8 cellular contexts compared by ENCODE assay signal in genomic region chr12:104456950-104457745, GRCh38. TPM values are rescaled to one million over a fixed set of nuclear protein-coding genes. Genes with fewer than 3 reads are reported as not detected.
DNase-seq lines count a peak whose midpoint lies in the region; ATAC-seq and TF ChIP-seq lines count a peak whose summit lies in the region.

No MANE protein-coding gene starts in this region.

- H3K27ac ChIP-seq in sigmoid colon, result peak overlapping the region; percentile 59 to 86 (median 79)

- H3K4me3 ChIP-seq in iPS-18c (ENCODE audit: insufficient read depth, low read depth, low read length), result peak overlapping the region; percentile 93
- H3K4me3 ChIP-seq in sigmoid colon, result peak overlapping the region; percentile 60 to 88 (median 79)

- intact Hi-C loops in MCF 10A (cut with micrococcal nuclease), result loop anchor here (1.0 to 5.0 kb wide), 7 partner anchors 74 to 645 kb away; partner anchors contain the start of gene SLC41A2
- intact Hi-C loops in sigmoid colon (cut with DNase I), result loop anchor here (2.0 to 10.0 kb wide), 6 partner anchors 145 to 420 kb away; no protein-coding TSS in a partner anchor

- H3K36me3 Mint-ChIP-seq in MCF 10A (ENCODE audit: insufficient read depth, unreplicated experiment), result no peaks in the 10 kb centered on the region

- peaks cover 24% of the 10 kb centered on the region for H3K4me1 Mint-ChIP-seq in MCF 10A (ENCODE audit: insufficient read depth, unreplicated experiment)

- TSS peak; percentile 57 for BruUV-seq in MCF 10A (replicated peaks; lab: Mats Ljungman, UMichigan)

- peak overlapping the region; percentile 88 for H3K27ac Mint-ChIP-seq in MCF 10A (ENCODE audit: low read depth, unreplicated experiment)

- H3K36me3 ChIP-seq in sigmoid colon, result no peaks in the 10 kb centered on the region

- ATAC-seq in HG02678 (IDR thresholded peaks at IDR 0.05; ENCODE audit: unreplicated experiment), result peak; percentile 27

- DNase-seq in NCI-H2081 (lab: John Stamatoyannopoulos, UW), result peak; percentile 40 to 62
- DNase-seq in NCI-H2081 treated with DMSO at 0.1 percent for 48 hours (lab: John Stamatoyannopoulos, UW), result no peak
- DNase-seq in NCI-H128 (lab: John Stamatoyannopoulos, UW; ENCODE audit: unreplicated experiment), result peak; percentile 43
- DNase-seq in T1000 (lab: John Stamatoyannopoulos, UW), result peak; percentile 34
- DNase-seq in MCF 10A (ENCODE audit: unreplicated experiment), result peak; percentile 84
- peak; percentile 86 for DNase-seq in sigmoid colon

- POLR2A ChIA-PET in MCF 10A (lab: Yijun Ruan, JAX), result interaction anchor here (0.6 to 2.4 kb wide), 9 partner anchors 21 to 502 kb away, joined by 3 to 7 read pairs (median 4); no protein-coding TSS in a partner anchor

- WGBS in sigmoid colon, 2 donors, result 0 to 1% methylated on average over 71 of the region's 71 CpGs

- no peaks in the 10 kb centered on the region for H3K27me3 Mint-ChIP-seq in MCF 10A (ENCODE audit: insufficient read depth, unreplicated experiment)

- H3K4me3 Mint-ChIP-seq in MCF 10A (ENCODE audit: unreplicated experiment), result peak overlapping the region; percentile 83

- H3K4me1 ChIP-seq in sigmoid colon, result peaks cover 0 to 29% (median 18%) of the 10 kb centered on the region in 4 donors

- CTCF ChIA-PET in MCF 10A (lab: Yijun Ruan, JAX), result interaction anchor here (0.6 to 2.0 kb wide), 18 partner anchors 8 to 596 kb away, joined by 3 to 9 read pairs (median 3); no protein-coding TSS in a partner anchor

- no peaks in the 10 kb centered on the region for H3K9me3 Mint-ChIP-seq in MCF 10A (ENCODE audit: unreplicated experiment)

- TF ChIP-seq EP300 in sigmoid colon (IDR thresholded peaks at IDR 0.05), result no peak

- no peaks in the 10 kb centered on the region for H3K9me3 ChIP-seq in iPS-18c (ENCODE audit: control insufficient read depth, insufficient read depth, low read length)
- H3K9me3 ChIP-seq in sigmoid colon, result no peaks in the 10 kb centered on the region

- TF ChIP-seq CTCF in MCF 10A (IDR thresholded peaks at IDR 0.05; ENCODE audit: unreplicated experiment) (peak; percentile 35), sigmoid colon (IDR thresholded peaks at IDR 0.05) (peak in 1 of 4 experiments; percentile 29)

- H3K27me3 ChIP-seq in sigmoid colon, result no peaks in the 10 kb centered on the region

- peak in 1 of 2 donors; percentile 1 for TF ChIP-seq POLR2A in sigmoid colon (IDR thresholded peaks at IDR 0.05)

RNA-seq across cellular contexts. Expression of gene CHST11, which starts 0.4 kb away (rescaled TPM):
- total RNA-seq in MCF 10A (2022) (4.8 and 5.3 TPM in 2 replicates), sigmoid colon (10 to 100 TPM in 2 of 4 donors, 1 to 10 TPM in 2; 9.9 to 22.8 (median 13.6) TPM)
- 10 to 100 TPM in 1 of 3 donors, 1 to 10 TPM in 1, under 1 TPM in 1; 0.60 to 10.2 (median 2.1) TPM for polyA plus RNA-seq in sigmoid colon
